In the genomic region with DNA sequence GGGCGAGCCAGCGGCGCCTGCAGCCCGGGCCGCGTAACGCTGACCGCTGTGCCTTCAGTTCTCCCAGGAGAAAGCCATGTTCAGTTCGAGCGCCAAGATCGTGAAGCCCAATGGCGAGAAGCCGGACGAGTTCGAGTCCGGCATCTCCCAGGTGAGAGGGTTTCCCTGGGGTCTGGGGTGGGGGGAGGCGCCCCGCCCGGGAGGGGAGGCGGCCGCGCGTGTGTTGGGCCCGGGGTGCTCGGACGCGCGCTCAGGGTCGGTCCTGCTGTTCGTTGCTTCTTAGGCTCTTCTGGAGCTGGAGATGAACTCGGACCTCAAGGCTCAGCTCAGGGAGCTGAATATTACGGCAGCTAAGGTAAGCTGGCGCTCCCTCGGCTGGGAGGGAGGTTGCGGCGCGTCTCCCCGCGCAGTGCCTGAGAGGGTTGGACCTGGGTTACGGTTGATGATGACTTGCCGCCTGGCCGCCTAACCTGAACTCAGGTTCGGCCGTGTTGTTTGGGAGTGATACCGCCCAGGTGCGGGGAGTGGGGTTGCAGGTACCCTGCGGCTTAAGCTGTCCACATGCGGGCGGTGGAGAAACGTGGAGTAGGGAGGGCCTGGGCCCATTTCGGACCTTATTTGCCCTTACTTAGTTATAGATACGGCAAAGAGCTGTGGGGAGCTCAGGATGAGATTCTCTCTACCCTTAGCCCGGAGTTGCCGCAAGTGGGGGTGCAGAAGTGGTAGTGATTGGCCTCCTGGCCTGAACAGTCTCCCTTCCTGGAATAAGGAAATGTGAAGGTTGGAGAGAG, we compare ENCODE assay signal across 8 cellular contexts. TPM values are rescaled to one million over a fixed set of nuclear protein-coding genes. Genes with fewer than 3 reads are reported as not detected.
DNase-seq lines count a peak whose midpoint lies in the region; ATAC-seq, FAIRE-seq and TF ChIP-seq lines count a peak whose summit lies in the region.

No MANE protein-coding gene starts in this region.

- H3K4me2 ChIP-seq in Karpas-422 (ENCODE audit: low read depth, low read length, poor library complexity, severe bottlenecking) = peak overlapping the region; percentile 96

- H3K27ac ChIP-seq in Karpas-422 (ENCODE audit: low read length) (peak overlapping the region; percentile 90), gastroesophageal sphincter (peak overlapping the region; percentile 68 to 94 (median 90))

- H3K79me2 ChIP-seq in Karpas-422 (ENCODE audit: low read length) = peaks cover 45% of the 10 kb centered on the region

- H3K36me3 Mint-ChIP-seq in activated T-helper 17 cell treated with anti-CD3 and anti-CD28 coated beads, Interleukin-2, amount 50 U/mL, for 72 hours (ENCODE audit: low read depth) = peaks cover 60% of the 10 kb centered on the region
- peaks cover 35% of the 10 kb centered on the region for H3K36me3 Mint-ChIP-seq in progenitor cell of endocrine pancreas (ENCODE audit: insufficient read depth)

- H3K27me3 ChIP-seq in Karpas-422 (ENCODE audit: low read length) (no peaks in the 10 kb centered on the region), gastroesophageal sphincter (no peaks in the 10 kb centered on the region)

- no peak for FAIRE-seq in H54 (lab: Jason Lieb, UNC)

- peak overlapping the region; percentile 98 for H3K4me3 Mint-ChIP-seq in activated T-helper 17 cell treated with anti-CD3 and anti-CD28 coated beads, Interleukin-2, amount 50 U/mL, for 72 hours
- H3K4me3 Mint-ChIP-seq in progenitor cell of endocrine pancreas (ENCODE audit: low read depth) = peak overlapping the region; percentile 95

- TF ChIP-seq POLR2A in gastroesophageal sphincter (IDR thresholded peaks at IDR 0.05) = no peak
- no peak for TF ChIP-seq POLR2A in H54 (IDR thresholded peaks at IDR 0.05; ENCODE audit: low read depth, low read length)

- 0 to 2% methylated on average over 6 to 7 of the region's 54 CpGs for WGBS in gastroesophageal sphincter (ENCODE audit: low coverage in 1 of 2), 2 donors

- H2AFZ ChIP-seq in Karpas-422 (ENCODE audit: low read length) = no peak overlapping the region

- no peaks in the 10 kb centered on the region for H3K27me3 Mint-ChIP-seq in activated T-helper 17 cell treated with anti-CD3 and anti-CD28 coated beads, Interleukin-2, amount 50 U/mL, for 72 hours
- H3K27me3 Mint-ChIP-seq in progenitor cell of endocrine pancreas = no peaks in the 10 kb centered on the region

- H3K36me3 ChIP-seq in Karpas-422 (ENCODE audit: insufficient read depth, low read length) = peaks cover 50% of the 10 kb centered on the region
- peaks cover 0 to 47% of the 10 kb centered on the region in 2 donors for H3K36me3 ChIP-seq in gastroesophageal sphincter

- H3K9me3 ChIP-seq in Karpas-422 (ENCODE audit: low read length) = no peaks in the 10 kb centered on the region
- H3K9me3 ChIP-seq in gastroesophageal sphincter = no peaks in the 10 kb centered on the region

- DNase-seq in CD1c-positive myeloid dendritic cell (ENCODE audit: extremely low spot score) (peak; percentile 3), Karpas-422 (peak; percentile 51), progenitor cell of endocrine pancreas (ENCODE audit: low spot score, unreplicated experiment) (peak; percentile 18), H54 (ENCODE audit: insufficient read length, low spot score) (no peak), sciatic nerve (ENCODE audit: low spot score) (no peak)

- H3K9ac ChIP-seq in Karpas-422 (ENCODE audit: low read length) = peak overlapping the region; percentile 92

- ATAC-seq in GM21529 (IDR thresholded peaks at IDR 0.05; ENCODE audit: unreplicated experiment) (peak; percentile 21), gastroesophageal sphincter (peak; percentile 8), sciatic nerve (no peak)
- ATAC-seq in activated T-helper 17 cell treated with anti-CD3 and anti-CD28 coated beads, Interleukin-2, amount 50 U/mL, for 72 hours (replicated peaks) = peak; percentile 56

- H3K27ac Mint-ChIP-seq in activated T-helper 17 cell treated with anti-CD3 and anti-CD28 coated beads, Interleukin-2, amount 50 U/mL, for 72 hours = peak overlapping the region; percentile 82
- peak overlapping the region; percentile 99 for H3K27ac Mint-ChIP-seq in progenitor cell of endocrine pancreas

- H3K4me1 Mint-ChIP-seq in activated T-helper 17 cell treated with anti-CD3 and anti-CD28 coated beads, Interleukin-2, amount 50 U/mL, for 72 hours = peaks cover 46% of the 10 kb centered on the region
- H3K4me1 Mint-ChIP-seq in progenitor cell of endocrine pancreas (ENCODE audit: low read depth) = peaks cover 32% of the 10 kb centered on the region

- TF ChIP-seq CTCF in gastroesophageal sphincter (IDR thresholded peaks at IDR 0.05) (no peak), progenitor cell of endocrine pancreas (IDR thresholded peaks at IDR 0.05; ENCODE audit: unreplicated experiment) (no peak)

- peak overlapping the region; percentile 84 for H3K4me3 ChIP-seq in Karpas-422 (ENCODE audit: low read length)
- H3K4me3 ChIP-seq in gastroesophageal sphincter = peak overlapping the region; percentile 80 to 86

- intact Hi-C loops in sciatic nerve (cut with DNase I) = no loop called here

- H3K4me1 ChIP-seq in Karpas-422 (ENCODE audit: low read length) (peaks cover 45% of the 10 kb centered on the region), gastroesophageal sphincter (peaks cover 0 to 50% (median 28%) of the 10 kb centered on the region in 3 donors)

- no peak for TF ChIP-seq EP300 in gastroesophageal sphincter (IDR thresholded peaks at IDR 0.05)

- no peaks in the 10 kb centered on the region for H3K9me2 ChIP-seq in Karpas-422 (replicated peaks; ENCODE audit: insufficient read depth, low read length)

- peaks cover 45% of the 10 kb centered on the region for H4K20me1 ChIP-seq in Karpas-422 (ENCODE audit: insufficient read depth, low read depth, low read length)

- no peaks in the 10 kb centered on the region for H3K9me3 Mint-ChIP-seq in activated T-helper 17 cell treated with anti-CD3 and anti-CD28 coated beads, Interleukin-2, amount 50 U/mL, for 72 hours
- H3K9me3 Mint-ChIP-seq in progenitor cell of endocrine pancreas (ENCODE audit: low read depth) = no peaks in the 10 kb centered on the region

RNA-seq across cellular contexts. Expression of a gene that starts 0.7 kb away (rescaled TPM):
- total RNA-seq in Karpas-422 (2014; rRNA removed; shearing (Covaris generic); ENCODE audit: low replicate concordance) = 3,591 and 3,631 TPM in 2 replicates
- total RNA-seq in activated T-helper 17 cell treated with anti-CD3 and anti-CD28 coated beads, Interleukin-2, amount 50 U/mL, for 72 hours = 1,000 to 10,000 TPM; 1,635 to 1,848 TPM
- 1,000 to 10,000 TPM; 1,117 to 3,164 (median 3,050) TPM for total RNA-seq in gastroesophageal sphincter
- total RNA-seq in progenitor cell of endocrine pancreas = 1,422 and 1,517 TPM in 2 replicates
- 852 TPM for total RNA-seq in sciatic nerve

RNA-seq across cellular contexts. Expression of a gene that starts 17.6 kb away (rescaled TPM):
- total RNA-seq in Karpas-422 (2014; rRNA removed; shearing (Covaris generic); ENCODE audit: low replicate concordance) = 20.4 and 33.9 TPM in 2 replicates
- total RNA-seq in activated T-helper 17 cell treated with anti-CD3 and anti-CD28 coated beads, Interleukin-2, amount 50 U/mL, for 72 hours = 10 to 100 TPM; 10.3 to 31.7 TPM
- total RNA-seq in gastroesophageal sphincter (10 to 100 TPM; 28.1 to 46.2 (median 34.0) TPM), progenitor cell of endocrine pancreas (18.5 and 21.8 TPM in 2 replicates), sciatic nerve (19.0 TPM)

RNA-seq across cellular contexts. Expression of a gene that starts 19.2 kb away (rescaled TPM):
- total RNA-seq in Karpas-422 (2014; rRNA removed; shearing (Covaris generic); ENCODE audit: low replicate concordance) = not detected in 2 replicates
- under 1 TPM in 1 of 2 donors, not detected in 1; 0.54 TPM for total RNA-seq in activated T-helper 17 cell treated with anti-CD3 and anti-CD28 coated beads, Interleukin-2, amount 50 U/mL, for 72 hours
- 1 to 10 TPM in 3 of 4 donors, under 1 TPM in 1; 0.57 to 5.0 (median 3.1) TPM for total RNA-seq in gastroesophageal sphincter
- total RNA-seq in progenitor cell of endocrine pancreas = not detected in 2 replicates
- 1.1 TPM for total RNA-seq in sciatic nerve

RNA-seq across cellular contexts. Expression of a gene that starts 56.4 kb away (rescaled TPM):
- total RNA-seq in Karpas-422 (2014; rRNA removed; shearing (Covaris generic); ENCODE audit: low replicate concordance) = 68.6 and 74.0 TPM in 2 replicates
- total RNA-seq in activated T-helper 17 cell treated with anti-CD3 and anti-CD28 coated beads, Interleukin-2, amount 50 U/mL, for 72 hours = 10 to 100 TPM; 25.8 to 26.0 TPM
- 100 to 1,000 TPM in 1 of 4 donors, 10 to 100 TPM in 3; 61.9 to 106 (median 82.9) TPM for total RNA-seq in gastroesophageal sphincter
- total RNA-seq in progenitor cell of endocrine pancreas = 41.8 and 46.6 TPM in 2 replicates
- total RNA-seq in sciatic nerve = 52.9 TPM

Comparison
In these comparisons a context has a peak if more than half of its experiments do, and no peak if none do; other contexts are left out.
1. DNase-seq: peak in CD1c-positive myeloid dendritic cell (single experiment), Karpas-422 (single experiment) and progenitor cell of endocrine pancreas (single experiment); none in H54 (single experiment) and sciatic nerve (single experiment).